19 cellular contexts compared by ENCODE assay signal in the genomic region with DNA sequence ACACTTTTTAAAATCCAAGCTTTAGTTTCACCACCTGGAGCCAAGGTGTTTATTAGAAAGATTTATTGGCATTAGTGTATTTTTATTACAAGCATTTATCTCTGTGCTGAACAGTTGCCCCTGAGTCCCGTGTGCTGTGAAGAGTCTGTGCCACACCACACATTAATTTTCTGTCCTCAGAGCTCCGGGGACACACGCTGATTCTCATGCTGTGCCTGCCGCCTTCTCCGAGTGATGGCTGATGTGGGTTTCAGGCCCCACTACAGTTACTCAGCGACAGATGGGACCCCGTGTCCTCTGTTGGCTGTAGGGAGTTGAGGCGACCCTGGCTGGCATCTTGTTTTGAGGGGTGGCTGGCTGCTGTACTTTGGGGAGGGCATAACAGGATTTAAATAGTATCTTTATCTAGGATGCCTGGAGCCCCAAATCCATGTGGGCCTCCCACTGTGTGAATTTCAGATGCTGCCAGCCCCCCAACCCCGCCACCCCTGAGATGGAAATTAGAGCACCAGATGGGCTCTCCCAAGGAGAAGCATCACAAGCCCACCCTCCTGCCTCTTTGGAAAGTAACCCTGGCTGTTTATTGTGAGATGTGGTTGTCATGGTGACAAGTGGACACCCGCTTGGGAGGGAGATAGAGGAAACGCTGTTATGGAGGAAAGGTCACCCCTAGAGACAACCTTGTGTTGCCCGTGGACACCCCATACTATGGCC.
DNase-seq lines count a peak whose midpoint lies in the region; ATAC-seq and TF ChIP-seq lines count a peak whose summit lies in the region.
"Had no signal": no experiment of that assay in that cellular context is flagged by ENCODE, and none has a peak within 500 bp of the region (broad histone marks: within the 10 kb centered on the region; RNA-seq: fewer than 3 reads in every experiment).

No MANE protein-coding gene starts in this region.

- peak overlapping the region in 4 of 5 experiments; percentile 2 to 61 (median 43) for H3K4me3 Mint-ChIP-seq in brain
- no peak overlapping the region for H3K4me3 Mint-ChIP-seq in activated CD4-positive, alpha-beta T cell treated with anti-CD3 and anti-CD28 coated beads, Interleukin-2, amount 10 ng/mL, durations not matched to agents 7 days and 5 days
- H3K4me3 Mint-ChIP-seq: activated naive CD4-positive, alpha-beta T cell treated with anti-CD3 and anti-CD28 coated beads, Interleukin-2, amount 10 ng/mL, durations not matched to agents 7 days and 5 days; IgD-negative memory B cell had no signal

- CTCF ChIA-PET in activated CD4-positive, alpha-beta T cell treated with anti-CD3 and anti-CD28 coated beads, Interleukin-2, amount 10 ng/mL, durations not matched to agents 7 days and 5 days (lab: Charles Lee), result no interaction called here
- CTCF ChIA-PET in RWPE1 (lab: Yijun Ruan, JAX), result interaction anchor here (0.6 to 0.7 kb wide), 2 partner anchors 138 to 838 kb away, joined by 3 to 4 read pairs; no protein-coding TSS in a partner anchor

- POLR2A ChIA-PET in activated CD4-positive, alpha-beta T cell treated with anti-CD3 and anti-CD28 coated beads, Interleukin-2, amount 10 ng/mL, durations not matched to agents 7 days and 5 days (lab: Charles Lee), result no interaction called here
- POLR2A ChIA-PET in RWPE1 (lab: Yijun Ruan, JAX; ENCODE audit: low non-redundant PET), result no interaction called here

- H2AFZ ChIP-seq in mesenchymal stem cell (ENCODE audit: low read depth, low read length), result no peak overlapping the region
- H2AFZ ChIP-seq: parathyroid adenoma, PC-9 had no signal

- DNase-seq in NCI-H2227 (lab: John Stamatoyannopoulos, UW; ENCODE audit: unreplicated experiment), result peak; percentile 55
- no peak for DNase-seq in mesenchymal stem cell
- peak in 6 of 49 donors; percentile 20 to 67 (median 37) for DNase-seq in substantia nigra (lab: John Stamatoyannopoulos, UW)
- DNase-seq in activated CD4-positive, alpha-beta T cell treated with anti-CD3 and anti-CD28 coated beads, Interleukin-2, amount 10 ng/mL, durations not matched to agents 7 days and 5 days, result no peak
- DNase-seq in RWPE1 (ENCODE audit: low spot score), result no peak
- DNase-seq: activated naive CD4-positive, alpha-beta T cell treated with anti-CD3 and anti-CD28 coated beads, Interleukin-2, amount 10 ng/mL, durations not matched to agents 7 days and 5 days; aorta; esophagus squamous epithelium; gastrocnemius medialis; H7; NCI-H1105 treated with DMSO at 0.1 percent for 48 hours; PC-9; SJCRH30; T-helper 1 cell had no signal

- no peak for ATAC-seq in HG03565 (IDR thresholded peaks at IDR 0.05; ENCODE audit: unreplicated experiment)
- ATAC-seq: gastrocnemius medialis had no signal

- peak overlapping the region; percentile 58 to 94 (median 84) for H3K27ac Mint-ChIP-seq in brain
- no peak overlapping the region for H3K27ac Mint-ChIP-seq in activated CD4-positive, alpha-beta T cell treated with anti-CD3 and anti-CD28 coated beads, Interleukin-2, amount 10 ng/mL, durations not matched to agents 7 days and 5 days
- H3K27ac Mint-ChIP-seq: activated naive CD4-positive, alpha-beta T cell treated with anti-CD3 and anti-CD28 coated beads, Interleukin-2, amount 10 ng/mL, durations not matched to agents 7 days and 5 days; IgD-negative memory B cell had no signal

- 93% methylated on average over 12 of the region's 12 CpGs for WGBS in mesenchymal stem cell

- H3K4ac ChIP-seq in mesenchymal stem cell (ENCODE audit: low read depth in 1 of 2, low read length in 2 of 2), result peak overlapping the region in 1 of 2 experiments; percentile 5

- H2BK120ac ChIP-seq in mesenchymal stem cell (ENCODE audit: low read depth, low read length), result no peak overlapping the region

- peaks cover 19% of the 10 kb centered on the region for H3K36me3 Mint-ChIP-seq in brain
- peaks cover 2% of the 10 kb centered on the region for H3K36me3 Mint-ChIP-seq in activated CD4-positive, alpha-beta T cell treated with anti-CD3 and anti-CD28 coated beads, Interleukin-2, amount 10 ng/mL, durations not matched to agents 7 days and 5 days (ENCODE audit: low read depth)
- H3K36me3 Mint-ChIP-seq: activated naive CD4-positive, alpha-beta T cell treated with anti-CD3 and anti-CD28 coated beads, Interleukin-2, amount 10 ng/mL, durations not matched to agents 7 days and 5 days; IgD-negative memory B cell had no signal

- no peak overlapping the region for H2BK5ac ChIP-seq in mesenchymal stem cell (ENCODE audit: low read depth, low read length, poor library complexity, severe bottlenecking)

- no peak overlapping the region for H3K4me3 ChIP-seq in mesenchymal stem cell (ENCODE audit: insufficient read depth in 1 of 2, low read depth in 1 of 2, low read length in 2 of 2)
- H3K4me3 ChIP-seq: esophagus squamous epithelium, gastrocnemius medialis, PC-9, SJCRH30, vagina had no signal

- no peak overlapping the region for H4K91ac ChIP-seq in mesenchymal stem cell (ENCODE audit: low read length)

- no peak overlapping the region for H3K4me2 ChIP-seq in mesenchymal stem cell (ENCODE audit: low read length, poor library complexity, severe bottlenecking)
- H3K4me2 ChIP-seq: PC-9 had no signal

- H3K27ac ChIP-seq in mesenchymal stem cell (ENCODE audit: low read length, poor library complexity, severe bottlenecking) (no peak overlapping the region), substantia nigra (ENCODE audit: low read depth, low read length, poor library complexity, severe bottlenecking) (peak overlapping the region; percentile 97), RWPE1 (no peak overlapping the region)
- H3K27ac ChIP-seq: esophagus squamous epithelium, gastrocnemius medialis, parathyroid adenoma, PC-9, SJCRH30, vagina had no signal

- no peak overlapping the region for H2BK15ac ChIP-seq in mesenchymal stem cell (ENCODE audit: low read depth, poor library complexity, severe bottlenecking)

- H3K9me3 ChIP-seq in mesenchymal stem cell (ENCODE audit: control insufficient read depth, low read length), result no peaks in the 10 kb centered on the region
- H3K9me3 ChIP-seq: esophagus squamous epithelium, gastrocnemius medialis, SJCRH30, vagina had no signal

- no peaks in the 10 kb centered on the region for H3K36me3 ChIP-seq in mesenchymal stem cell (ENCODE audit: control insufficient read depth in 1 of 2, insufficient read depth in 2 of 2, low read depth in 1 of 2, low read length in 2 of 2)
- H3K36me3 ChIP-seq: esophagus squamous epithelium, gastrocnemius medialis, SJCRH30, vagina had no signal

- no peaks in the 10 kb centered on the region for H3K27me3 ChIP-seq in mesenchymal stem cell (ENCODE audit: control insufficient read depth in 1 of 2, insufficient read depth in 1 of 2, low read length in 2 of 2)
- H3K27me3 ChIP-seq: esophagus squamous epithelium, gastrocnemius medialis, SJCRH30, vagina had no signal

- no peaks in the 10 kb centered on the region for H3K4me1 ChIP-seq in mesenchymal stem cell (ENCODE audit: control insufficient read depth, insufficient read depth, low read depth, low read length)
- H3K4me1 ChIP-seq: esophagus squamous epithelium, gastrocnemius medialis, parathyroid adenoma, SJCRH30, vagina had no signal

- TF ChIP-seq CTCF in brain (conservative IDR thresholded peaks at IDR 0.05), result no peak
- TF ChIP-seq CTCF in RWPE1 (conservative IDR thresholded peaks at IDR 0.05; ENCODE audit: low read depth), result no peak

- H3K23ac ChIP-seq in mesenchymal stem cell (ENCODE audit: low read length in 2 of 2), result no peak overlapping the region

- peaks cover 6% of the 10 kb centered on the region for H3K79me1 ChIP-seq in mesenchymal stem cell (replicated peaks; ENCODE audit: low read length, poor library complexity, severe bottlenecking)

- H2AK5ac ChIP-seq in mesenchymal stem cell (ENCODE audit: low read length, severe bottlenecking), result no peak overlapping the region

- H3K18ac ChIP-seq in mesenchymal stem cell (ENCODE audit: low read depth in 1 of 2, low read length in 2 of 2), result no peak overlapping the region

- peak overlapping the region; percentile 20 to 57 for H2BK12ac ChIP-seq in mesenchymal stem cell (ENCODE audit: low read length in 2 of 2)

- H3K14ac ChIP-seq in mesenchymal stem cell (ENCODE audit: low read length in 2 of 2), result no peak overlapping the region

- H3K4me1 Mint-ChIP-seq in brain, result peaks cover 77% of the 10 kb centered on the region
- H3K4me1 Mint-ChIP-seq in activated CD4-positive, alpha-beta T cell treated with anti-CD3 and anti-CD28 coated beads, Interleukin-2, amount 10 ng/mL, durations not matched to agents 7 days and 5 days, result no peaks in the 10 kb centered on the region
- H3K4me1 Mint-ChIP-seq: activated naive CD4-positive, alpha-beta T cell treated with anti-CD3 and anti-CD28 coated beads, Interleukin-2, amount 10 ng/mL, durations not matched to agents 7 days and 5 days; IgD-negative memory B cell had no signal

- H3K27me3 Mint-ChIP-seq in brain, result no peaks in the 10 kb centered on the region
- no peaks in the 10 kb centered on the region for H3K27me3 Mint-ChIP-seq in activated CD4-positive, alpha-beta T cell treated with anti-CD3 and anti-CD28 coated beads, Interleukin-2, amount 10 ng/mL, durations not matched to agents 7 days and 5 days
- H3K27me3 Mint-ChIP-seq: activated naive CD4-positive, alpha-beta T cell treated with anti-CD3 and anti-CD28 coated beads, Interleukin-2, amount 10 ng/mL, durations not matched to agents 7 days and 5 days; IgD-negative memory B cell had no signal

- no peak overlapping the region for H3K9ac ChIP-seq in mesenchymal stem cell (ENCODE audit: low read length)
- H3K9ac ChIP-seq: parathyroid adenoma had no signal

- peaks cover 4 to 11% (median 6%) of the 10 kb centered on the region in 5 experiments for H3K9me3 Mint-ChIP-seq in brain
- H3K9me3 Mint-ChIP-seq in activated CD4-positive, alpha-beta T cell treated with anti-CD3 and anti-CD28 coated beads, Interleukin-2, amount 10 ng/mL, durations not matched to agents 7 days and 5 days, result peaks cover 2% of the 10 kb centered on the region
- H3K9me3 Mint-ChIP-seq: activated naive CD4-positive, alpha-beta T cell treated with anti-CD3 and anti-CD28 coated beads, Interleukin-2, amount 10 ng/mL, durations not matched to agents 7 days and 5 days had no signal

- H4K8ac ChIP-seq in mesenchymal stem cell (ENCODE audit: low read length), result no peak overlapping the region
